21 cellular contexts compared by ENCODE assay signal in genomic region chr2:73266061-73266891, GRCh38. TPM values are rescaled to one million over a fixed set of nuclear protein-coding genes. Genes with fewer than 3 reads are reported as not detected.
A peak's percentile ranks its signal among the peaks of the same experiment; 100 is the strongest.
DNase-seq lines count a peak whose midpoint lies in the region; TF ChIP-seq lines count a peak whose summit lies in the region.
"Had no signal": no experiment of that assay in that cellular context is flagged by ENCODE, and none has a peak within 500 bp of the region (broad histone marks: within the 10 kb centered on the region; RNA-seq: fewer than 3 reads in every experiment).

No MANE protein-coding gene starts in this region.

- H3K9me3 ChIP-seq in A673 (ENCODE audit: low read depth, low read length, poor library complexity, severe bottlenecking) = no peaks in the 10 kb centered on the region
- H3K9me3 ChIP-seq: MG63, transverse colon had no signal

- CTCF ChIA-PET in A673 (lab: Charles Lee) = interaction anchor here (0.7 kb wide), 1 partner anchor 27 kb away, joined by 3 read pairs; no protein-coding TSS in a partner anchor

- TF ChIP-seq POLR2A in erythroblast (IDR thresholded peaks at IDR 0.05; ENCODE audit: low read length) = no peak

- H3K27ac ChIP-seq in A673 (ENCODE audit: low read depth, low read length, poor library complexity, severe bottlenecking) = no peak overlapping the region
- H3K27ac ChIP-seq: body of pancreas, transverse colon had no signal

- H3K27me3 ChIP-seq in A673 (replicated peaks; ENCODE audit: insufficient read depth, low read depth, low read length, poor library complexity) = no peaks in the 10 kb centered on the region
- H3K27me3 ChIP-seq: MG63 had no signal

- intact Hi-C loops in posterior cingulate gyrus (cut with DNase I) (no loop called here), A673 (cut with micrococcal nuclease; ENCODE audit: unreplicated experiment) (no loop called here)

- no peak for TF ChIP-seq CTCF in A673 (conservative IDR thresholded peaks at IDR 0.05; ENCODE audit: low read depth, low read length)

- DNase-seq in Daoy (ENCODE audit: low read depth) (peak; percentile 45), NCI-H2227 (lab: John Stamatoyannopoulos, UW; ENCODE audit: unreplicated experiment) (peak; percentile 26), ecto neural progenitor cell (ENCODE audit: low spot score) (peak; percentile 38), posterior cingulate gyrus (peak in 8 of 10 donors; percentile 63 to 96 (median 76)), A673 (ENCODE audit: low spot score) (no peak), AG08395 (ENCODE audit: low spot score) (no peak), erythroblast (lab: John Stamatoyannopoulos, UW) (no peak), NCI-H526 treated with DMSO at 0.1 percent for 48 hours (lab: John Stamatoyannopoulos, UW) (no peak)
- DNase-seq: activated CD4-positive, alpha-beta T cell treated with anti-CD3 and anti-CD28 coated beads for 1 hour; body of pancreas; left colon; mesenchymal stem cell; MG63; NCI-H187; NCI-H524 treated with DMSO at 0.1 percent for 48 hours; stimulated activated CD4-positive, alpha-beta T cell treated with anti-CD3 and anti-CD28 coated beads, Interleukin-4, amount 100 ng/mL, for 24 hours; stimulated activated naive CD8-positive, alpha-beta T cell treated with anti-CD3 and anti-CD28 coated beads, Interleukin-15, amount 100 ng/mL, for 72 hours; SW 1271; transverse colon had no signal

- no TSS peak for BruUV-seq in A673 (replicated peaks; lab: Mats Ljungman, UMichigan)

- no peak overlapping the region for H3K4me3 ChIP-seq in A673 (ENCODE audit: low read depth, low read length, poor library complexity, severe bottlenecking)
- H3K4me3 ChIP-seq: body of pancreas, MG63, smooth muscle cell, transverse colon had no signal

- no peaks in the 10 kb centered on the region for H3K36me3 ChIP-seq in A673 (ENCODE audit: insufficient read depth, low read length, poor library complexity, severe bottlenecking)
- H3K36me3 ChIP-seq: MG63, transverse colon had no signal

- H3K4me1 ChIP-seq in A673 (ENCODE audit: insufficient read depth, low read length, poor library complexity, severe bottlenecking) = no peaks in the 10 kb centered on the region

- POLR2A ChIA-PET in A673 (lab: Charles Lee; ENCODE audit: low non-redundant PET) = no interaction called here

RNA-seq across cellular contexts. Expression of gene FBXO41, which starts 18.0 kb away (rescaled TPM):
- 0.98 and 1.3 TPM in 2 replicates for total RNA-seq in Daoy (2014; rRNA removed; shearing (Covaris generic))
- total RNA-seq in A673 (2021) = 8.6 and 11.5 TPM in 2 replicates

RNA-seq across cellular contexts. Expression of gene EGR4, which starts 27.1 kb away (rescaled TPM):
- not detected in 2 replicates for total RNA-seq in Daoy (2014; rRNA removed; shearing (Covaris generic))
- total RNA-seq in A673 (2021) = 1.9 and 2.0 TPM in 2 replicates
- total RNA-seq: body of pancreas; left colon; natural killer cell treated with Interleukin-12 subunit alpha and Interleukin-12 subunit beta and Interleukin-15 and Interleukin-18, amount 100 ng/mL, for 72 hours; transverse colon had no signal

RNA-seq across cellular contexts. Expression of gene CCT7, which starts 32.2 kb away (rescaled TPM):
- 695 and 763 TPM in 2 replicates for total RNA-seq in Daoy (2014; rRNA removed; shearing (Covaris generic))
- total RNA-seq in A673 (2021) = 627 and 648 TPM in 2 replicates

RNA-seq across cellular contexts. Expression of gene PRADC1, which starts 33.2 kb away (rescaled TPM):
- total RNA-seq in Daoy (2014; rRNA removed; shearing (Covaris generic)) = 21.5 and 30.8 TPM in 2 replicates
- total RNA-seq in A673 (2021) = 17.7 and 20.0 TPM in 2 replicates

RNA-seq across cellular contexts. Expression of gene SMYD5, which starts 52.2 kb away (rescaled TPM):
- 31.5 and 31.9 TPM in 2 replicates for total RNA-seq in Daoy (2014; rRNA removed; shearing (Covaris generic))
- 54.5 and 57.3 TPM in 2 replicates for total RNA-seq in A673 (2021)

Comparison
In these comparisons a context has a peak if more than half of its experiments do, and no peak if none do; other contexts are left out.
1. DNase-seq: peak in Daoy (single experiment), NCI-H2227 (single experiment), ecto neural progenitor cell (single experiment) and posterior cingulate gyrus (8 of 10); none in A673 (single experiment), AG08395 (single experiment), erythroblast (0 of 2) and NCI-H526 treated with DMSO at 0.1 percent for 48 hours (single experiment).